20 cellular contexts compared by ENCODE assay signal in genomic region chr10:12705943-12706342, GRCh38.
DNase-seq lines count a peak whose midpoint lies in the region; ATAC-seq and TF ChIP-seq lines count a peak whose summit lies in the region.
"Had no signal": no experiment of that assay in that cellular context is flagged by ENCODE, and none has a peak within 500 bp of the region (broad histone marks: within the 10 kb centered on the region; RNA-seq: fewer than 3 reads in every experiment).

No MANE protein-coding gene starts in this region.

- CTCF ChIA-PET in MCF 10A (lab: Yijun Ruan, JAX): interaction anchor here (1.0 to 9.0 kb wide), 3 partner anchors 14 to 443 kb away, joined by 4 to 128 read pairs (median 32); no protein-coding TSS in a partner anchor

- peak overlapping the region; percentile 87 for H3K27ac Mint-ChIP-seq in MCF 10A (ENCODE audit: low read depth, unreplicated experiment)
- H3K27ac Mint-ChIP-seq in activated T-helper 17 cell treated with anti-CD3 and anti-CD28 coated beads, Interleukin-2, amount 50 U/mL, for 72 hours: peak overlapping the region; percentile 76
- H3K27ac Mint-ChIP-seq: activated naive CD8-positive, alpha-beta T cell; stimulated activated naive CD8-positive, alpha-beta T cell treated with anti-CD3 and anti-CD28 coated beads, Interleukin-15, Interleukin-2, amounts not matched to agents 100 ng/mL and 50 ng/mL, for 24 hours had no signal

- BruUV-seq in MCF 10A (replicated peaks; lab: Mats Ljungman, UMichigan): no TSS peak

- peaks cover 61% of the 10 kb centered on the region for H3K4me1 Mint-ChIP-seq in MCF 10A (ENCODE audit: insufficient read depth, unreplicated experiment)
- peaks cover 64% of the 10 kb centered on the region for H3K4me1 Mint-ChIP-seq in activated T-helper 17 cell treated with anti-CD3 and anti-CD28 coated beads, Interleukin-2, amount 50 U/mL, for 72 hours

- no peak overlapping the region for H3K27ac ChIP-seq in breast epithelium
- H3K27ac ChIP-seq: upper lobe of right lung had no signal

- H3K9me3 ChIP-seq in breast epithelium: no peaks in the 10 kb centered on the region
- H3K9me3 ChIP-seq: upper lobe of right lung had no signal

- H3K9me3 Mint-ChIP-seq in MCF 10A (ENCODE audit: unreplicated experiment): no peaks in the 10 kb centered on the region
- H3K9me3 Mint-ChIP-seq in activated T-helper 17 cell treated with anti-CD3 and anti-CD28 coated beads, Interleukin-2, amount 50 U/mL, for 72 hours: no peaks in the 10 kb centered on the region
- H3K9me3 Mint-ChIP-seq: CD4-positive, CD25-positive, alpha-beta regulatory T cell; IgD-negative memory B cell; mesothelial cell of epicardium; stimulated activated naive CD8-positive, alpha-beta T cell treated with anti-CD3 and anti-CD28 coated beads, Interleukin-15, Interleukin-2, amounts not matched to agents 100 ng/mL and 50 ng/mL, for 24 hours had no signal

- no peak overlapping the region for H3K4me3 ChIP-seq in breast epithelium
- H3K4me3 ChIP-seq: upper lobe of right lung had no signal

- no peaks in the 10 kb centered on the region for H3K36me3 ChIP-seq in breast epithelium
- H3K36me3 ChIP-seq: brain microvascular endothelial cell, upper lobe of right lung had no signal

- POLR2A ChIA-PET in MCF 10A (lab: Yijun Ruan, JAX): interaction anchor here (0.6 kb wide), 1 partner anchor 376 kb away, joined by 3 read pairs; no protein-coding TSS in a partner anchor

- no peaks in the 10 kb centered on the region for H3K27me3 ChIP-seq in breast epithelium
- H3K27me3 ChIP-seq: brain microvascular endothelial cell, upper lobe of right lung had no signal

- H3K27me3 Mint-ChIP-seq in MCF 10A (ENCODE audit: insufficient read depth, unreplicated experiment): no peaks in the 10 kb centered on the region
- no peaks in the 10 kb centered on the region for H3K27me3 Mint-ChIP-seq in activated T-helper 17 cell treated with anti-CD3 and anti-CD28 coated beads, Interleukin-2, amount 50 U/mL, for 72 hours
- H3K27me3 Mint-ChIP-seq: activated naive CD8-positive, alpha-beta T cell; CD4-positive, CD25-positive, alpha-beta regulatory T cell; IgD-negative memory B cell; stimulated activated naive CD8-positive, alpha-beta T cell treated with anti-CD3 and anti-CD28 coated beads, Interleukin-15, Interleukin-2, amounts not matched to agents 100 ng/mL and 50 ng/mL, for 24 hours had no signal

- DNase-seq in MCF 10A (ENCODE audit: unreplicated experiment) (peak; percentile 57), breast epithelium (ENCODE audit: low spot score in 2 of 2) (no peak), kidney glomerular epithelial cell (lab: John Stamatoyannopoulos, UW) (peak; percentile 59)
- DNase-seq: activated T-cell treated with anti-CD3 and anti-CD28 coated beads, Interleukin-2, amount 50 U/mL, for 1 hour; brain microvascular endothelial cell; CD4-positive, CD25-positive, alpha-beta regulatory T cell; dermis blood vessel endothelial cell; DMS53; NCI-H2107; retina; upper lobe of right lung had no signal

- ATAC-seq in activated T-helper 17 cell treated with anti-CD3 and anti-CD28 coated beads, Interleukin-2, amount 50 U/mL, for 72 hours (replicated peaks): no peak
- ATAC-seq in HG03354 (IDR thresholded peaks at IDR 0.05; ENCODE audit: poor library complexity, severe bottlenecking, unreplicated experiment): no peak
- no peak for ATAC-seq in HG03039 (IDR thresholded peaks at IDR 0.05; ENCODE audit: unreplicated experiment)
- no peak for ATAC-seq in HG02798 (IDR thresholded peaks at IDR 0.05; ENCODE audit: poor library complexity, unreplicated experiment)
- ATAC-seq in HG03045 (IDR thresholded peaks at IDR 0.05; ENCODE audit: unreplicated experiment): no peak
- ATAC-seq: upper lobe of right lung had no signal

- no peak for TF ChIP-seq POLR2A in breast epithelium (IDR thresholded peaks at IDR 0.05)

- peaks cover 12% of the 10 kb centered on the region for H3K36me3 Mint-ChIP-seq in MCF 10A (ENCODE audit: insufficient read depth, unreplicated experiment)
- no peaks in the 10 kb centered on the region for H3K36me3 Mint-ChIP-seq in activated T-helper 17 cell treated with anti-CD3 and anti-CD28 coated beads, Interleukin-2, amount 50 U/mL, for 72 hours (ENCODE audit: low read depth)
- H3K36me3 Mint-ChIP-seq: activated naive CD8-positive, alpha-beta T cell; mesothelial cell of epicardium had no signal

- intact Hi-C loops in MCF 10A (cut with micrococcal nuclease): no loop called here
- intact Hi-C loops in breast epithelium (cut with DNase I; ENCODE audit: low total_unique reads): no loop called here

- no peak overlapping the region for H3K4me3 Mint-ChIP-seq in MCF 10A (ENCODE audit: unreplicated experiment)
- H3K4me3 Mint-ChIP-seq in activated T-helper 17 cell treated with anti-CD3 and anti-CD28 coated beads, Interleukin-2, amount 50 U/mL, for 72 hours: peak overlapping the region; percentile 61
- H3K4me3 Mint-ChIP-seq: activated naive CD8-positive, alpha-beta T cell; CD4-positive, CD25-positive, alpha-beta regulatory T cell; mesothelial cell of epicardium; stimulated activated naive CD8-positive, alpha-beta T cell treated with anti-CD3 and anti-CD28 coated beads, Interleukin-15, Interleukin-2, amounts not matched to agents 100 ng/mL and 50 ng/mL, for 24 hours had no signal

- no peaks in the 10 kb centered on the region for H3K4me1 ChIP-seq in breast epithelium

- TF ChIP-seq CTCF in MCF 10A (IDR thresholded peaks at IDR 0.05; ENCODE audit: unreplicated experiment) (no peak), breast epithelium (IDR thresholded peaks at IDR 0.05) (no peak)

Comparison
In these comparisons a context has a peak if more than half of its experiments do, and no peak if none do; other contexts are left out.
1. DNase-seq: peak in MCF 10A (single experiment) and kidney glomerular epithelial cell (single experiment); none in breast epithelium (0 of 2).